ENCODE assay signal across 8 cellular contexts in genomic region chr3:131381445-131382291, GRCh38. TPM values are rescaled to one million over a fixed set of nuclear protein-coding genes. Genes with fewer than 3 reads are reported as not detected.
DNase-seq lines count a peak whose midpoint lies in the region; ATAC-seq and TF ChIP-seq lines count a peak whose summit lies in the region.

NUDT16 (plus strand) TSS chr3:131381774; CDS start chr3:131381805, 31 bp downstream.

- H3K9me3 Mint-ChIP-seq in immature natural killer cell: no peaks in the 10 kb centered on the region

- TF ChIP-seq CTCF in smooth muscle cell (IDR thresholded peaks at IDR 0.05; ENCODE audit: borderline replicate concordance, insufficient read depth, poor library complexity, severe bottlenecking): no peak

- peak within 1 kb of the TSS; percentile 94 for H3K4me2 ChIP-seq in smooth muscle cell

- peak; percentile 96 for ATAC-seq in GM18870 (IDR thresholded peaks at IDR 0.05; ENCODE audit: unreplicated experiment)
- ATAC-seq in HG03108 (IDR thresholded peaks at IDR 0.05; ENCODE audit: unreplicated experiment): peak; percentile 98

- H3K27me3 Mint-ChIP-seq in immature natural killer cell (ENCODE audit: low read depth in 3 of 3): peaks cover 0 to 5% (median 3%) of the 10 kb centered on the region in 3 donors

- H3K4me1 ChIP-seq in smooth muscle cell (ENCODE audit: low read depth): peaks cover 7% of the 10 kb centered on the region

- H3K4me1 Mint-ChIP-seq in immature natural killer cell: peaks cover 25 to 38% of the 10 kb centered on the region in 2 donors

- DNase-seq in ACHN: peak; percentile 97
- peak; percentile 98 for DNase-seq in NCI-H226
- DNase-seq in activated CD4-positive, CD25-positive, alpha-beta regulatory T cell (lab: John Stamatoyannopoulos, UW): peak; percentile 91 to 96 (median 94)
- DNase-seq in central memory CD4-positive, alpha-beta T cell: peak; percentile 91
- peak; percentile 96 for DNase-seq in immature natural killer cell
- peak; percentile 94 for DNase-seq in smooth muscle cell (lab: John Stamatoyannopoulos, UW; ENCODE audit: unreplicated experiment)

- no peaks in the 10 kb centered on the region for H3F3A ChIP-seq in smooth muscle cell (ENCODE audit: low read depth)

- H3K9me3 ChIP-seq in smooth muscle cell (replicated peaks; ENCODE audit: low read depth): no peaks in the 10 kb centered on the region

- WGBS in smooth muscle cell (ENCODE audit: low lambda C conversion rate): 2% methylated on average over 68 of the region's 73 CpGs

- H3K36me3 ChIP-seq in smooth muscle cell (ENCODE audit: low read depth): no peaks in the 10 kb centered on the region

- peak within 1 kb of the TSS; percentile 71 for H3K9ac ChIP-seq in smooth muscle cell (ENCODE audit: low read depth)

- H3K4me3 ChIP-seq in smooth muscle cell: peak within 1 kb of the TSS; percentile 80

- peak within 1 kb of the TSS; percentile 85 to 96 (median 90) for H3K27ac Mint-ChIP-seq in immature natural killer cell

- H4K20me1 ChIP-seq in smooth muscle cell (ENCODE audit: low read depth): no peaks in the 10 kb centered on the region

- peak within 1 kb of the TSS; percentile 93 for H2AFZ ChIP-seq in smooth muscle cell (ENCODE audit: low read depth)

- H3K4me3 Mint-ChIP-seq in immature natural killer cell: peak within 1 kb of the TSS; percentile 92 to 99 (median 97)

- in situ Hi-C loops in ACHN (cut with HindIII; ENCODE audit: low pct_ligation_motif_present, low pct_unique_long_range_greater_than_20kb, low sequenced_read_pairs): no loop called here

- H3K36me3 Mint-ChIP-seq in immature natural killer cell: peaks cover 6 to 11% (median 8%) of the 10 kb centered on the region in 3 donors

- H3K27ac ChIP-seq in smooth muscle cell (ENCODE audit: low read depth): no peak within 1 kb of the TSS

- no peaks in the 10 kb centered on the region for H3K27me3 ChIP-seq in smooth muscle cell (ENCODE audit: low read depth)

- H3K79me2 ChIP-seq in smooth muscle cell (ENCODE audit: low read depth): peaks cover 9% of the 10 kb centered on the region

RNA-seq across cellular contexts. Expression of gene NUDT16, which starts in this region (rescaled TPM):
- 1 to 10 TPM; 5.8 to 7.2 (median 5.9) TPM for polyA plus RNA-seq in immature natural killer cell
- total RNA-seq in smooth muscle cell: 5.6 and 7.8 TPM in 2 replicates
- polyA plus RNA-seq in smooth muscle cell: 8.4 and 9.0 TPM in 2 replicates
